In the genomic region with DNA sequence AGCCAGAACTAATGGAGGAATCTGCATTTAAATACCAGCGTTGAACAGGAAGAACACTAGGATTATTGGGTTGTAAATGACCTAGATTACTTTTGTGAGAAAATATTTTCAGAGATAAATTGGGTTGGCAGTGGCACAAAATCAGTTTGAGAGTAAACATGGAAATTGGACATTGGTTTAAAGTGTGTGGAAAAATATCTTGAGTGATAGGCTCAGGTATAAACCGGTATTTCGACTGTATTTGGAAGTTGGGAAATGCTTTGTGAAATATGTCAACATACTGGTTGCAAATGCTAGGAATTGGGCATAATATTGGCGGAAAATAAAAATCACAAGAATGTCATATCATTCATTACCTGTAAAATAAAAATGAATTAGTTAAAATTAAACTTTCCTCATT, we compare ENCODE assay signal across 21 cellular contexts. TPM values are rescaled to one million over a fixed set of nuclear protein-coding genes. Genes with fewer than 3 reads are reported as not detected.
A peak's percentile ranks its signal among the peaks of the same experiment; 100 is the strongest.
DNase-seq lines count a peak whose midpoint lies in the region; ATAC-seq, FAIRE-seq and TF ChIP-seq lines count a peak whose summit lies in the region.
"Had no signal": no experiment of that assay in that cellular context is flagged by ENCODE, and none has a peak within 500 bp of the region (broad histone marks: within the 10 kb centered on the region; RNA-seq: fewer than 3 reads in every experiment).

No MANE protein-coding gene starts in this region.

- H3K36me3 ChIP-seq in CD8-positive, alpha-beta memory T cell (ENCODE audit: insufficient read depth, low read length): peaks cover 74% of the 10 kb centered on the region
- H3K36me3 ChIP-seq in left lung (peaks cover 0 to 100% of the 10 kb centered on the region in 2 donors), pancreas (peaks cover 0 to 46% (median 17%) of the 10 kb centered on the region in 3 donors)

- H3K4me3 ChIP-seq in CD8-positive, alpha-beta memory T cell (ENCODE audit: low read length): no peak overlapping the region
- no peak overlapping the region for H3K4me3 ChIP-seq in left lung
- no peak overlapping the region for H3K4me3 ChIP-seq in pancreas
- H3K4me3 ChIP-seq: GM23248, Peyer's patch had no signal

- no peak for FAIRE-seq in pancreas (lab: Jason Lieb, UNC)

- H3K4me1 ChIP-seq in CD8-positive, alpha-beta memory T cell (ENCODE audit: insufficient read depth, low read length): no peaks in the 10 kb centered on the region
- H3K4me1 ChIP-seq in left lung (peaks cover 0 to 29% of the 10 kb centered on the region in 2 donors), pancreas (peaks cover 8 to 19% (median 12%) of the 10 kb centered on the region in 3 donors)
- H3K4me1 ChIP-seq: Peyer's patch had no signal

- BruUV-seq in MCF 10A (replicated peaks; lab: Mats Ljungman, UMichigan): no TSS peak

- CTCF ChIA-PET in CD8-positive, alpha-beta memory T cell (lab: Charles Lee): no interaction called here
- CTCF ChIA-PET in MCF 10A (lab: Yijun Ruan, JAX): interaction anchor here (1.1 kb wide), 1 partner anchor 16 kb away, joined by 3 read pairs; no protein-coding TSS in a partner anchor

- H3K9me3 ChIP-seq in CD8-positive, alpha-beta memory T cell (ENCODE audit: low read length): no peaks in the 10 kb centered on the region
- H3K9me3 ChIP-seq in left lung (no peaks in the 10 kb centered on the region), pancreas (no peaks in the 10 kb centered on the region)
- H3K9me3 ChIP-seq: Peyer's patch had no signal

- peaks cover 15 to 94% (median 51%) of the 10 kb centered on the region in 3 donors for H3K36me3 Mint-ChIP-seq in CD8-positive, alpha-beta memory T cell
- peaks cover 68% of the 10 kb centered on the region for H3K36me3 Mint-ChIP-seq in activated T-helper 1 cell treated with anti-CD3 and anti-CD28 coated beads, Interleukin-12 subunit alpha, Interleukin-12 subunit beta, Interleukin-2, Interleukin-4 antibody, amounts not matched to agents 30 ng/mL and 10 ng/mL and 1 ng/mL, durations not matched to agents 14 hours and 24 hours and 36 hours (ENCODE audit: low read depth)
- peaks cover 92% of the 10 kb centered on the region for H3K36me3 Mint-ChIP-seq in MCF 10A (ENCODE audit: insufficient read depth, unreplicated experiment)

- H3K27me3 Mint-ChIP-seq in CD8-positive, alpha-beta memory T cell: peaks cover 0 to 2% of the 10 kb centered on the region in 2 donors
- H3K27me3 Mint-ChIP-seq in activated T-helper 1 cell treated with anti-CD3 and anti-CD28 coated beads, Interleukin-12 subunit alpha, Interleukin-12 subunit beta, Interleukin-2, Interleukin-4 antibody, amounts not matched to agents 30 ng/mL and 10 ng/mL and 1 ng/mL, durations not matched to agents 14 hours and 24 hours and 36 hours (ENCODE audit: insufficient read depth): no peaks in the 10 kb centered on the region
- no peaks in the 10 kb centered on the region for H3K27me3 Mint-ChIP-seq in MCF 10A (ENCODE audit: insufficient read depth, unreplicated experiment)

- intact Hi-C loops in activated T-helper 1 cell treated with anti-CD3 and anti-CD28 coated beads, Interleukin-12 subunit alpha, Interleukin-12 subunit beta, Interleukin-2, Interleukin-4 antibody, amounts not matched to agents 30 ng/mL and 10 ng/mL and 1 ng/mL, durations not matched to agents 14 hours and 24 hours and 36 hours (cut with micrococcal nuclease): no loop called here
- intact Hi-C loops in left lung (cut with DNase I): no loop called here
- intact Hi-C loops in pancreas (cut with DNase I): no loop called here
- intact Hi-C loops in left cardiac atrium (cut with DNase I): no loop called here
- intact Hi-C loops in MCF 10A (cut with micrococcal nuclease): no loop called here
- intact Hi-C loops in cardiac septum (cut with DNase I): no loop called here

- H3K27me3 ChIP-seq in CD8-positive, alpha-beta memory T cell (ENCODE audit: insufficient read depth, low read length, poor library complexity, severe bottlenecking): no peaks in the 10 kb centered on the region
- no peaks in the 10 kb centered on the region for H3K27me3 ChIP-seq in left lung
- no peaks in the 10 kb centered on the region for H3K27me3 ChIP-seq in pancreas
- H3K27me3 ChIP-seq: Peyer's patch had no signal

- peaks cover 11 to 34% (median 19%) of the 10 kb centered on the region in 3 donors for H3K4me1 Mint-ChIP-seq in CD8-positive, alpha-beta memory T cell
- peaks cover 16% of the 10 kb centered on the region for H3K4me1 Mint-ChIP-seq in activated T-helper 1 cell treated with anti-CD3 and anti-CD28 coated beads, Interleukin-12 subunit alpha, Interleukin-12 subunit beta, Interleukin-2, Interleukin-4 antibody, amounts not matched to agents 30 ng/mL and 10 ng/mL and 1 ng/mL, durations not matched to agents 14 hours and 24 hours and 36 hours (ENCODE audit: low read depth)
- no peaks in the 10 kb centered on the region for H3K4me1 Mint-ChIP-seq in MCF 10A (ENCODE audit: insufficient read depth, unreplicated experiment)

- POLR2A ChIA-PET in CD8-positive, alpha-beta memory T cell (lab: Charles Lee): no interaction called here
- POLR2A ChIA-PET in MCF 10A (lab: Yijun Ruan, JAX): no interaction called here

- peak overlapping the region in 5 of 8 donors; percentile 3 to 75 (median 35) for H3K27ac Mint-ChIP-seq in CD8-positive, alpha-beta memory T cell
- peak overlapping the region; percentile 20 for H3K27ac Mint-ChIP-seq in activated T-helper 1 cell treated with anti-CD3 and anti-CD28 coated beads, Interleukin-12 subunit alpha, Interleukin-12 subunit beta, Interleukin-2, Interleukin-4 antibody, amounts not matched to agents 30 ng/mL and 10 ng/mL and 1 ng/mL, durations not matched to agents 14 hours and 24 hours and 36 hours
- no peak overlapping the region for H3K27ac Mint-ChIP-seq in MCF 10A (ENCODE audit: low read depth, unreplicated experiment)

- no peak for TF ChIP-seq CTCF in left lung (IDR thresholded peaks at IDR 0.05)
- no peak for TF ChIP-seq CTCF in pancreas (IDR thresholded peaks at IDR 0.05)
- no peak for TF ChIP-seq CTCF in MCF 10A (IDR thresholded peaks at IDR 0.05; ENCODE audit: unreplicated experiment)

- no peak for DNase-seq in CD8-positive, alpha-beta memory T cell
- no peak for DNase-seq in activated T-helper 1 cell treated with anti-CD3 and anti-CD28 coated beads, Interleukin-12 subunit alpha, Interleukin-12 subunit beta, Interleukin-2, Interleukin-4 antibody, amounts not matched to agents 30 ng/mL and 10 ng/mL and 1 ng/mL, durations not matched to agents 14 hours and 24 hours and 36 hours (ENCODE audit: low spot score)
- DNase-seq in left lung (no peak), pancreas (no peak), left cardiac atrium (no peak), MCF 10A (ENCODE audit: unreplicated experiment) (no peak), occipital lobe (lab: John Stamatoyannopoulos, UW) (no peak), cardiac septum (ENCODE audit: low spot score) (no peak)
- DNase-seq: 8988T, COR-L47, DMS153, GDM1, GM23248, Kasumi-1, NCI-H1092 treated with DMSO at 0.1 percent for 48 hours, NCI-H146, NCI-H2029 treated with DMSO at 0.1 percent for 48 hours, NCI-H2171, NCI-H446, Peyer's patch had no signal

- WGBS in pancreas, 2 donors: 14 to 15% methylated on average over 4 of the region's 4 CpGs

- ATAC-seq in left lung: peak; percentile 72
- ATAC-seq in pancreas: peak; percentile 72 to 90 (median 86)
- ATAC-seq in left cardiac atrium: no peak
- ATAC-seq: HCT116 had no signal

- no peaks in the 10 kb centered on the region for H3K9me3 Mint-ChIP-seq in CD8-positive, alpha-beta memory T cell
- no peaks in the 10 kb centered on the region for H3K9me3 Mint-ChIP-seq in activated T-helper 1 cell treated with anti-CD3 and anti-CD28 coated beads, Interleukin-12 subunit alpha, Interleukin-12 subunit beta, Interleukin-2, Interleukin-4 antibody, amounts not matched to agents 30 ng/mL and 10 ng/mL and 1 ng/mL, durations not matched to agents 14 hours and 24 hours and 36 hours
- H3K9me3 Mint-ChIP-seq in MCF 10A (ENCODE audit: unreplicated experiment): no peaks in the 10 kb centered on the region

- H3K4me3 Mint-ChIP-seq in CD8-positive, alpha-beta memory T cell: no peak overlapping the region
- no peak overlapping the region for H3K4me3 Mint-ChIP-seq in activated T-helper 1 cell treated with anti-CD3 and anti-CD28 coated beads, Interleukin-12 subunit alpha, Interleukin-12 subunit beta, Interleukin-2, Interleukin-4 antibody, amounts not matched to agents 30 ng/mL and 10 ng/mL and 1 ng/mL, durations not matched to agents 14 hours and 24 hours and 36 hours
- H3K4me3 Mint-ChIP-seq in MCF 10A (ENCODE audit: unreplicated experiment): no peak overlapping the region

- no peak overlapping the region for H3K27ac ChIP-seq in CD8-positive, alpha-beta memory T cell (ENCODE audit: low read depth, low read length)
- H3K27ac ChIP-seq in left lung: peak overlapping the region; percentile 57 to 69
- H3K27ac ChIP-seq in pancreas: peak overlapping the region in 2 of 4 donors; percentile 57 to 63
- H3K27ac ChIP-seq: GM23248, Peyer's patch had no signal

RNA-seq across cellular contexts. Expression of gene PRKAR1A, which starts 15.1 kb away (rescaled TPM):
- 100 to 1,000 TPM; 197 to 203 TPM for total RNA-seq in CD8-positive, alpha-beta memory T cell
- polyA plus RNA-seq in CD8-positive, alpha-beta memory T cell: 191 TPM
- total RNA-seq in activated T-helper 1 cell treated with anti-CD3 and anti-CD28 coated beads, Interleukin-12 subunit alpha, Interleukin-12 subunit beta, Interleukin-2, Interleukin-4 antibody, amounts not matched to agents 30 ng/mL and 10 ng/mL and 1 ng/mL, durations not matched to agents 14 hours and 24 hours and 36 hours: 209 and 214 TPM in 2 replicates
- total RNA-seq in left lung (100 to 1,000 TPM; 345 to 376 TPM), pancreas (100 to 1,000 TPM in 2 of 6 donors, 10 to 100 TPM in 4; 63.5 to 137 (median 82.6) TPM), left cardiac atrium (100 to 1,000 TPM; 483 to 653 TPM), MCF 10A (2022) (264 and 271 TPM in 2 replicates), occipital lobe (405 TPM), cardiac septum (967 TPM)
- polyA plus RNA-seq in pancreas: 10 to 100 TPM; 22.6 to 72.9 TPM

Comparison
In these comparisons a context has a peak if more than half of its experiments do, and no peak if none do; other contexts are left out.
1. ATAC-seq: peak in left lung (single experiment) and pancreas (4 of 4); none in left cardiac atrium (0 of 2).